In the genomic region with DNA sequence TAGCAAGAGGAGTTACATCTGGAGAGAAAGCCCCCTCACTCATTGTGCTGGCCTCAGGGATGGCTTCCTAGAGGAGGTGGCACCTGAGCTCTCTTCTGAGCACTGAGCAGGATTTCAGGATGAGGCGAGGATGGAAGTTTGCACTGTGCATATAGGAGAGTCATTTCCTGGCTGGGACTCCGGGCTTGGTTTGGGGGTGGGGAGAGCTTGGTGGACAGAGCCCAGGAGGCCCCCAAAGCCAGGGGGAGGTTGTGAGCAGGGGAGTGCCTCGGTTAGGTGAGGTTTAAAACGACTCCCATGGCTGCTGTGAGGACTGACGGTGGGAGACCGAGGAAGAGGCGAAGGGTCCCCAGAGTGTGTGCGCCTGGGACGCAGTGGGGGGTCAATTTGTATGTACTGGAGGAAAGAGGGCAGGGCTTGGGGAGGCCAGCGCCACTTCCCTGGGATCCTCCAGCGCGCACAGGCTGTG, we compare ENCODE assay signal across 8 cellular contexts. TPM values are rescaled to one million over a fixed set of nuclear protein-coding genes. Genes with fewer than 3 reads are reported as not detected.
A peak's percentile ranks its signal among the peaks of the same experiment; 100 is the strongest.
DNase-seq lines count a peak whose midpoint lies in the region; ATAC-seq and TF ChIP-seq lines count a peak whose summit lies in the region.

No MANE protein-coding gene starts in this region.

- DNase-seq in heart right ventricle (no peak), Right ventricle myocardium inferior (ENCODE audit: missing footprints) (no peak), astrocyte of the cerebellum (ENCODE audit: low read depth) (no peak), lower lobe of right lung (no peak), uterus (no peak), retina (no peak), NCI-H748 treated with DMSO at 0.1 percent for 48 hours (lab: John Stamatoyannopoulos, UW) (no peak)

- H3K4me3 ChIP-seq in heart right ventricle (peak overlapping the region in 9 of 10 donors; percentile 69 to 94 (median 78)), astrocyte of the cerebellum (ENCODE audit: low read depth, low read length) (peak overlapping the region; percentile 58), lower lobe of right lung (peak overlapping the region; percentile 84), uterus (peak overlapping the region; percentile 54 to 70)

- TF ChIP-seq CTCF in heart right ventricle (IDR thresholded peaks at IDR 0.05) (no peak), astrocyte of the cerebellum (IDR thresholded peaks at IDR 0.05; ENCODE audit: low read depth, low read length, missing control alignments) (no peak), lower lobe of right lung (IDR thresholded peaks at IDR 0.05) (no peak), uterus (IDR thresholded peaks at IDR 0.05) (no peak)

- H3K27me3 ChIP-seq in heart right ventricle: no peaks in the 10 kb centered on the region
- no peaks in the 10 kb centered on the region for H3K27me3 ChIP-seq in lower lobe of right lung (ENCODE audit: low read depth)
- no peaks in the 10 kb centered on the region for H3K27me3 ChIP-seq in uterus

- H3K36me3 ChIP-seq in heart right ventricle: no peaks in the 10 kb centered on the region
- H3K36me3 ChIP-seq in lower lobe of right lung: no peaks in the 10 kb centered on the region
- H3K36me3 ChIP-seq in uterus: no peaks in the 10 kb centered on the region

- ATAC-seq in heart right ventricle (no peak), Right ventricle myocardium inferior (no peak), lower lobe of right lung (no peak), GM21367 (IDR thresholded peaks at IDR 0.05; ENCODE audit: unreplicated experiment) (no peak)

- intact Hi-C loops in heart right ventricle (cut with DNase I): no loop called here
- intact Hi-C loops in Right ventricle myocardium inferior (cut with DNase I): no loop called here
- intact Hi-C loops in lower lobe of right lung (cut with DNase I): no loop called here
- intact Hi-C loops in uterus (cut with DNase I; ENCODE audit: low total_unique reads): no loop called here

- 51 to 58% methylated on average over 10 to 12 of the region's 12 CpGs for WGBS in heart right ventricle, 2 donors

- H3K4me1 ChIP-seq in heart right ventricle (peaks cover 27 to 93% (median 81%) of the 10 kb centered on the region in 9 donors), lower lobe of right lung (peaks cover 74% of the 10 kb centered on the region), uterus (peaks cover 8 to 41% of the 10 kb centered on the region in 2 donors)

- TF ChIP-seq POLR2A in uterus (IDR thresholded peaks at IDR 0.05): no peak

- in situ Hi-C loops in astrocyte of the cerebellum (cut with HindIII; ENCODE audit: low sequenced_read_pairs): no loop called here

- H3K9me3 ChIP-seq in heart right ventricle (no peaks in the 10 kb centered on the region), lower lobe of right lung (no peaks in the 10 kb centered on the region), uterus (no peaks in the 10 kb centered on the region)

- H3K27ac ChIP-seq in heart right ventricle (peak overlapping the region in 4 of 10 donors; percentile 10 to 89 (median 51)), lower lobe of right lung (peak overlapping the region; percentile 80), uterus (peak overlapping the region; percentile 96 to 97)

RNA-seq across cellular contexts. Expression of a gene that starts 1.2 kb away (rescaled TPM):
- total RNA-seq in heart right ventricle: 1 to 10 TPM; 1.8 to 5.7 (median 3.7) TPM
- polyA plus RNA-seq in heart right ventricle: 1 to 10 TPM; 2.6 to 2.8 TPM
- total RNA-seq in Right ventricle myocardium inferior: 3.8 TPM
- 9.7 TPM for total RNA-seq in lower lobe of right lung
- total RNA-seq in uterus: 10 to 100 TPM in 1 of 4 donors, 1 to 10 TPM in 3; 2.6 to 37.6 (median 6.4) TPM

RNA-seq across cellular contexts. Expression of a gene that starts 24.6 kb away (rescaled TPM):
- 1 to 10 TPM in 4 of 10 donors, under 1 TPM in 6; 0.27 to 2.6 (median 0.49) TPM for total RNA-seq in heart right ventricle
- under 1 TPM; 0.37 to 0.99 TPM for polyA plus RNA-seq in heart right ventricle
- total RNA-seq in Right ventricle myocardium inferior: 0.16 TPM
- total RNA-seq in lower lobe of right lung: 8.7 TPM
- total RNA-seq in uterus: 10 to 100 TPM in 2 of 4 donors, 1 to 10 TPM in 2; 1.2 to 18.8 (median 9.9) TPM

RNA-seq across cellular contexts. Expression of a gene that starts 45.6 kb away (rescaled TPM):
- total RNA-seq in heart right ventricle (10 to 100 TPM; 14.6 to 30.9 (median 23.1) TPM), Right ventricle myocardium inferior (15.3 TPM), lower lobe of right lung (40.3 TPM), uterus (10 to 100 TPM; 16.5 to 46.7 (median 30.1) TPM)
- 10 to 100 TPM in 1 of 2 donors, 1 to 10 TPM in 1; 7.3 to 20.0 TPM for polyA plus RNA-seq in heart right ventricle
